11 cellular contexts compared by ENCODE assay signal in genomic region chr1:43541721-43542401, GRCh38. TPM values are rescaled to one million over a fixed set of nuclear protein-coding genes. Genes with fewer than 3 reads are reported as not detected.
DNase-seq lines count a peak whose midpoint lies in the region; TF ChIP-seq lines count a peak whose summit lies in the region.
"Had no signal": no experiment of that assay in that cellular context is flagged by ENCODE, and none has a peak within 500 bp of the region (broad histone marks: within the 10 kb centered on the region; RNA-seq: fewer than 3 reads in every experiment).

No MANE protein-coding gene starts in this region.

- no peak overlapping the region for H3K27ac Mint-ChIP-seq in activated naive CD4-positive, alpha-beta T cell treated with anti-CD3 and anti-CD28 coated beads for 36 hours
- H3K27ac Mint-ChIP-seq: activated CD8-positive, alpha-beta T cell treated with anti-CD3 and anti-CD28 coated beads for 36 hours had no signal

- H3K27me3 Mint-ChIP-seq in activated naive CD4-positive, alpha-beta T cell treated with anti-CD3 and anti-CD28 coated beads for 36 hours (ENCODE audit: low read depth) = no peaks in the 10 kb centered on the region
- H3K27me3 Mint-ChIP-seq: activated CD8-positive, alpha-beta T cell treated with anti-CD3 and anti-CD28 coated beads for 36 hours had no signal

- TF ChIP-seq CTCF in RWPE1 (conservative IDR thresholded peaks at IDR 0.05; ENCODE audit: low read depth) (no peak), foreskin fibroblast (IDR thresholded peaks at IDR 0.05; ENCODE audit: low read depth, low read length) (no peak), tibial artery (IDR thresholded peaks at IDR 0.05) (no peak)

- H3K9me3 ChIP-seq in mucosa of rectum (ENCODE audit: control insufficient read depth in 2 of 2, low read length in 2 of 2) (no peaks in the 10 kb centered on the region), tibial artery (no peaks in the 10 kb centered on the region)

- intact Hi-C loops in tibial artery (cut with DNase I; ENCODE audit: low total_unique reads) = no loop called here
- intact Hi-C loops in activated naive CD4-positive, alpha-beta T cell treated with anti-CD3 and anti-CD28 coated beads for 36 hours (cut with micrococcal nuclease) = no loop called here

- peak overlapping the region in 1 of 2 donors; percentile 65 for H3K9ac ChIP-seq in mucosa of rectum (ENCODE audit: low read depth in 1 of 2, low read length in 2 of 2)
- H3K9ac ChIP-seq: KMS-11 had no signal

- H3K36me3 Mint-ChIP-seq in activated naive CD4-positive, alpha-beta T cell treated with anti-CD3 and anti-CD28 coated beads for 36 hours (ENCODE audit: low read depth) = no peaks in the 10 kb centered on the region

- peak; percentile 51 for DNase-seq in RWPE1 (ENCODE audit: low spot score)
- peak; percentile 46 to 80 for DNase-seq in foreskin fibroblast
- DNase-seq in tibial artery = peak; percentile 83 to 96
- DNase-seq in NCI-H1105 treated with DMSO at 0.1 percent for 48 hours (lab: John Stamatoyannopoulos, UW) = no peak
- DNase-seq in HPDE6-E6E7 (ENCODE audit: extremely low spot score) = no peak
- no peak for DNase-seq in D341Med (ENCODE audit: low spot score)
- no peak for DNase-seq in activated naive CD4-positive, alpha-beta T cell treated with anti-CD3 and anti-CD28 coated beads for 36 hours
- DNase-seq: activated CD8-positive, alpha-beta T cell treated with anti-CD3 and anti-CD28 coated beads for 36 hours; central memory CD4-positive, alpha-beta T cell had no signal

- POLR2A ChIA-PET in RWPE1 (lab: Yijun Ruan, JAX; ENCODE audit: low non-redundant PET) = interaction anchor here (1.0 to 1.2 kb wide), 2 partner anchors 11 to 109 kb away, joined by 3 read pairs; partner anchors contain the start of gene PTPRF

- H3K27me3 ChIP-seq in mucosa of rectum (ENCODE audit: control insufficient read depth in 2 of 2, insufficient read depth in 2 of 2, low read length in 2 of 2) (no peaks in the 10 kb centered on the region), tibial artery (no peaks in the 10 kb centered on the region)

- CTCF ChIA-PET in RWPE1 (lab: Yijun Ruan, JAX) = interaction anchor here (0.9 to 1.4 kb wide), 2 partner anchors 10 to 11 kb away, joined by 3 to 4 read pairs; no protein-coding TSS in a partner anchor
- CTCF ChIA-PET in activated naive CD4-positive, alpha-beta T cell treated with anti-CD3 and anti-CD28 coated beads for 36 hours (lab: Charles Lee) = interaction anchor here (0.5 kb wide), 1 partner anchor 637 kb away, joined by 3 read pairs; no protein-coding TSS in a partner anchor

- H3K36me3 ChIP-seq in mucosa of rectum (ENCODE audit: control insufficient read depth in 2 of 2, insufficient read depth in 2 of 2, low read length in 2 of 2) = peaks cover 26 to 28% of the 10 kb centered on the region in 2 donors
- H3K36me3 ChIP-seq in tibial artery = no peaks in the 10 kb centered on the region

- H3K4me1 ChIP-seq in mucosa of rectum (ENCODE audit: control insufficient read depth in 2 of 2, insufficient read depth in 2 of 2, low read length in 2 of 2) (peaks cover 73 to 88% of the 10 kb centered on the region in 2 donors), tibial artery (peaks cover 0 to 88% (median 55%) of the 10 kb centered on the region in 4 donors)

- no peaks in the 10 kb centered on the region for H3K4me1 Mint-ChIP-seq in activated naive CD4-positive, alpha-beta T cell treated with anti-CD3 and anti-CD28 coated beads for 36 hours (ENCODE audit: low read depth)

- no peak overlapping the region for H3K4me3 Mint-ChIP-seq in activated naive CD4-positive, alpha-beta T cell treated with anti-CD3 and anti-CD28 coated beads for 36 hours
- H3K4me3 Mint-ChIP-seq: activated CD8-positive, alpha-beta T cell treated with anti-CD3 and anti-CD28 coated beads for 36 hours had no signal

- no peaks in the 10 kb centered on the region for H3K9me3 Mint-ChIP-seq in activated naive CD4-positive, alpha-beta T cell treated with anti-CD3 and anti-CD28 coated beads for 36 hours
- H3K9me3 Mint-ChIP-seq: activated CD8-positive, alpha-beta T cell treated with anti-CD3 and anti-CD28 coated beads for 36 hours had no signal

- H3K27ac ChIP-seq in RWPE1 (peak overlapping the region; percentile 95), mucosa of rectum (ENCODE audit: low read depth in 2 of 2, low read length in 2 of 2) (peak overlapping the region; percentile 92 to 97), tibial artery (peak overlapping the region; percentile 80 to 84)
- H3K27ac ChIP-seq: KMS-11 had no signal

- no peak overlapping the region for H3K4me3 ChIP-seq in foreskin fibroblast (ENCODE audit: low read depth in 1 of 2, low read length in 2 of 2)
- H3K4me3 ChIP-seq in mucosa of rectum (ENCODE audit: low read length in 2 of 2) = no peak overlapping the region
- H3K4me3 ChIP-seq in tibial artery = no peak overlapping the region

RNA-seq across cellular contexts. Expression of gene PTPRF, which starts 11.2 kb away (rescaled TPM):
- 1 to 10 TPM; 1.0 to 2.3 TPM for total RNA-seq in activated naive CD4-positive, alpha-beta T cell treated with anti-CD3 and anti-CD28 coated beads for 36 hours

Comparison
In these comparisons a context has a peak if more than half of its experiments do, and no peak if none do; other contexts are left out.
1. DNase-seq: peak in RWPE1 (single experiment), foreskin fibroblast (2 of 2) and tibial artery (2 of 2); none in NCI-H1105 treated with DMSO at 0.1 percent for 48 hours (single experiment), HPDE6-E6E7 (single experiment), D341Med (single experiment) and activated naive CD4-positive, alpha-beta T cell treated with anti-CD3 and anti-CD28 coated beads for 36 hours (single experiment).
2. Peak in every context shown above with its lines, with median percentiles within 50 percentile points of each other: H3K27ac ChIP-seq.